Comparison of ENCODE assay signal across 22 cellular contexts in the genomic region with DNA sequence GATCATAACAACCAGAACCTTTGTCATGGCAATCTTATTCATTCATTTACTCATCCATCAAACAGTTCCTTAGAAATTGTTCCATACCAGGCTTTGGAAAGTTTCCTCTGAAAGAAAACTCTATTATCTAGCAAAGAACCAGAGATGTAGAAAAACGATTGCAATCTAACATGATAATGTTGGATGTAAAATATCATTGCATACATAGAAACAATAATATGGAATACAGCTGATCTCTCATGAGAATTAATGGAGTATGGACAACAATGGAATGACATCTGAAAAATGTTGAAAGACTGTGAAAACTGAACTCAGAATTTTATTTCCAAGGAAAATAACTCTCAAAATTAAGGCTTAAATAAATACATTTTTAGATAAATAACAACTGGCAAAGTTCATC.
"Had no signal": no experiment of that assay in that cellular context is flagged by ENCODE, and none has a peak within 500 bp of the region (broad histone marks: within the 10 kb centered on the region; RNA-seq: fewer than 3 reads in every experiment).

No MANE protein-coding gene starts in this region.

- H3K4me1 Mint-ChIP-seq: activated naive CD8-positive, alpha-beta T cell treated with anti-CD3 and anti-CD28 coated beads for 36 hours had no signal

- H3K9me3 ChIP-seq: gastrocnemius medialis had no signal

- H3K27ac ChIP-seq: ascending aorta, brain microvascular endothelial cell, coronary artery, dorsolateral prefrontal cortex, gastrocnemius medialis, left lung, lower lobe of right lung, spleen, tibial nerve had no signal

- H3K36me3 ChIP-seq: ascending aorta, brain microvascular endothelial cell, gastrocnemius medialis, left lung, lower lobe of right lung, spleen, tibial nerve had no signal

- ATAC-seq: gastrocnemius medialis; left lung; lower lobe of right lung; mucosa of descending colon; natural killer cell treated with Interleukin-12 subunit alpha and Interleukin-12 subunit beta and Interleukin-15 and Interleukin-18, amount 100 ng/mL, for 72 hours; right cardiac atrium had no signal

- H3K4me3 Mint-ChIP-seq: activated naive CD8-positive, alpha-beta T cell treated with anti-CD3 and anti-CD28 coated beads for 36 hours; natural killer cell treated with Interleukin-12 subunit alpha and Interleukin-12 subunit beta and Interleukin-15 and Interleukin-18, amount 100 ng/mL, for 72 hours had no signal

- H3K36me3 Mint-ChIP-seq: activated naive CD8-positive, alpha-beta T cell treated with anti-CD3 and anti-CD28 coated beads for 36 hours had no signal

- H3K27me3 Mint-ChIP-seq: activated naive CD8-positive, alpha-beta T cell treated with anti-CD3 and anti-CD28 coated beads for 36 hours; natural killer cell treated with Interleukin-12 subunit alpha and Interleukin-12 subunit beta and Interleukin-15 and Interleukin-18, amount 100 ng/mL, for 72 hours had no signal

- H3K27ac Mint-ChIP-seq: activated naive CD8-positive, alpha-beta T cell treated with anti-CD3 and anti-CD28 coated beads for 36 hours; natural killer cell treated with Interleukin-12 subunit alpha and Interleukin-12 subunit beta and Interleukin-15 and Interleukin-18, amount 100 ng/mL, for 72 hours had no signal

- H3K4me1 ChIP-seq: ascending aorta, gastrocnemius medialis, left lung, lower lobe of right lung, spleen, tibial nerve had no signal

- H3K27me3 ChIP-seq: ascending aorta, brain microvascular endothelial cell, dorsolateral prefrontal cortex, gastrocnemius medialis, left lung, spleen, tibial nerve had no signal

- DNase-seq: activated CD4-positive, alpha-beta T cell treated with anti-CD3 and anti-CD28 coated beads for 48 hours; activated CD4-positive, alpha-beta T cell treated with anti-CD3 and anti-CD28 coated beads, Interleukin-2, amount 50 U/mL, for 48 hours; activated CD8-positive, alpha-beta memory T cell treated with anti-CD3 and anti-CD28 coated beads for 24 hours; activated effector memory CD4-positive, alpha-beta T cell treated with Interleukin-2 at 50 U/mL for 16 hours; activated naive CD4-positive, alpha-beta T cell treated with Interleukin-2 at 50 U/mL for 16 hours; activated naive CD8-positive, alpha-beta T cell treated with anti-CD3 and anti-CD28 coated beads for 36 hours; brain microvascular endothelial cell; dorsolateral prefrontal cortex; effector memory CD4-positive, alpha-beta T cell; erythroblast; gastrocnemius medialis; glutamatergic neuron; left lung; lower lobe of right lung; mucosa of descending colon; right cardiac atrium; spleen; stimulated activated naive CD4-positive, alpha-beta T cell had no signal

- H3K4me3 ChIP-seq: ascending aorta, coronary artery, dorsolateral prefrontal cortex, gastrocnemius medialis, left lung, lower lobe of right lung, mucosa of descending colon, spleen, tibial nerve had no signal
